In the genomic region with DNA sequence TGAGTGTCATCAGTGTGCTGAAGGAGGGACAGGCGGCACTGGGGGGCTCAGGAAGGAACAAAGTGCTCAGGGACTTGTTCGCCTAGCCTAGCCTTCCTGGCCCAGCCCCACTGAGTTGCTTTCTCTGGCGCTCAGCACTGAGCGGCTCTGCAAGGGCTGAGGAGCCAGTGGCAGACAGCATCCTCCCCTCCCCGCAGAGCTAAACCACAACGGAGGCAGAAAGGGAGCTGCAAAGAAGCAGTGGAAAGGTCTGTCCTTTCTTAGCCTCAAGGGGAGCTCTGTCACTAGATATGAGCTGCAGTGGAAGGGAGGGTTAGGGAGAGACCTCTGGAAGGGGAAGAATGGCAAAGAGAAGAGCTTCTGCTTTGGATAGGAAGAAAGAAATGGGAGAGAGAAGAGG, we compare ENCODE assay signal across 9 cellular contexts.
DNase-seq lines count a peak whose midpoint lies in the region; ATAC-seq and TF ChIP-seq lines count a peak whose summit lies in the region.
"Had no signal": no experiment of that assay in that cellular context is flagged by ENCODE, and none has a peak within 500 bp of the region (broad histone marks: within the 10 kb centered on the region; RNA-seq: fewer than 3 reads in every experiment).

No MANE protein-coding gene starts in this region.

- H3K27me3 ChIP-seq in GM23248 (replicated peaks; ENCODE audit: insufficient read depth) = no peaks in the 10 kb centered on the region
- H3K27me3 ChIP-seq in spleen (replicated peaks in 1 of 7) = no peaks in the 10 kb centered on the region

- 70 to 83% methylated on average over 5 to 6 of the region's 6 CpGs for WGBS in GM23248 (ENCODE audit: low coverage in 1 of 2, low lambda C conversion rate in 2 of 2, missing lambda C conversion rate in 2 of 2), 2 experiments
- 19 to 29% (median 26%) methylated on average over 6 of the region's 6 CpGs for WGBS in spleen, 5 donors

- no peak overlapping the region for H3K9ac ChIP-seq in GM23248

- no peak overlapping the region for H3K4me3 Mint-ChIP-seq in natural killer cell treated with Interleukin-12 subunit alpha and Interleukin-12 subunit beta and Interleukin-15 and Interleukin-18, amount 100 ng/mL, for 72 hours

- H3K36me3 Mint-ChIP-seq in natural killer cell treated with Interleukin-12 subunit alpha and Interleukin-12 subunit beta and Interleukin-15 and Interleukin-18, amount 100 ng/mL, for 72 hours = no peaks in the 10 kb centered on the region

- in situ Hi-C loops in GM23248 (cut with MboI) = no loop called here

- ATAC-seq in natural killer cell treated with Interleukin-12 subunit alpha and Interleukin-12 subunit beta and Interleukin-15 and Interleukin-18, amount 100 ng/mL, for 72 hours = peak; percentile 11 to 73
- ATAC-seq in GM18858 (IDR thresholded peaks at IDR 0.05; ENCODE audit: unreplicated experiment) = no peak

- no peak overlapping the region for H3K27ac ChIP-seq in GM23248
- H3K27ac ChIP-seq in spleen = no peak overlapping the region
- H3K27ac ChIP-seq: lower lobe of right lung had no signal

- H3K36me3 ChIP-seq in GM23248 (ENCODE audit: low read depth) (no peaks in the 10 kb centered on the region), spleen (peaks cover 0 to 54% (median 6%) of the 10 kb centered on the region in 6 donors)

- peak overlapping the region in 1 of 2 donors; percentile 74 for H3K27ac Mint-ChIP-seq in natural killer cell treated with Interleukin-12 subunit alpha and Interleukin-12 subunit beta and Interleukin-15 and Interleukin-18, amount 100 ng/mL, for 72 hours

- H3K4me3 ChIP-seq in GM23248 (no peak overlapping the region), spleen (no peak overlapping the region)
- H3K4me3 ChIP-seq: lower lobe of right lung had no signal

- TF ChIP-seq CTCF in GM12873 (IDR thresholded peaks at IDR 0.05; ENCODE audit: insufficient read depth, low read depth, low read length, missing control alignments) (peak; percentile 29), spleen (IDR thresholded peaks at IDR 0.05 in 8 of 11, conservative IDR thresholded peaks at IDR 0.05 in 3 of 11) (no peak)

- H4K20me1 ChIP-seq in GM23248 (ENCODE audit: insufficient read depth) = no peaks in the 10 kb centered on the region

- H3K79me2 ChIP-seq in GM23248 (ENCODE audit: insufficient read depth) = no peaks in the 10 kb centered on the region

- TF ChIP-seq POLR2A in spleen (IDR thresholded peaks at IDR 0.05) = no peak

- no peaks in the 10 kb centered on the region for H3K9me3 ChIP-seq in GM23248 (ENCODE audit: low read depth)
- H3K9me3 ChIP-seq in spleen = no peaks in the 10 kb centered on the region
- H3K9me3 ChIP-seq: lower lobe of right lung had no signal

- H3K9me3 Mint-ChIP-seq in natural killer cell treated with Interleukin-12 subunit alpha and Interleukin-12 subunit beta and Interleukin-15 and Interleukin-18, amount 100 ng/mL, for 72 hours = no peaks in the 10 kb centered on the region

- H3K9me2 ChIP-seq in GM23248 (ENCODE audit: insufficient read depth) = no peaks in the 10 kb centered on the region

- no peak overlapping the region for H3K4me2 ChIP-seq in GM23248 (ENCODE audit: unreplicated experiment)

- intact Hi-C loops in spleen (cut with DNase I; ENCODE audit: low total_unique reads) = no loop called here

- DNase-seq in OCI-M1 (lab: John Stamatoyannopoulos, UW) (peak; percentile 100), amniotic epithelial cell (ENCODE audit: low read depth) (peak; percentile 43), GM23248 (no peak), spleen (no peak), NCI-H2171 treated with DMSO at 0.1 percent for 48 hours (lab: John Stamatoyannopoulos, UW) (no peak)
- no peak for DNase-seq in natural killer cell treated with Interleukin-12 subunit alpha and Interleukin-12 subunit beta and Interleukin-15 and Interleukin-18, amount 100 ng/mL, for 72 hours (ENCODE audit: low spot score)
- DNase-seq: lower lobe of right lung had no signal

- H3K4me1 ChIP-seq in GM23248 (ENCODE audit: insufficient read depth) (peaks cover 6% of the 10 kb centered on the region), spleen (peaks cover 0 to 28% (median 4%) of the 10 kb centered on the region in 6 donors)
- H3K4me1 ChIP-seq: lower lobe of right lung had no signal

- peaks cover 8 to 19% of the 10 kb centered on the region in 2 donors for H3K4me1 Mint-ChIP-seq in natural killer cell treated with Interleukin-12 subunit alpha and Interleukin-12 subunit beta and Interleukin-15 and Interleukin-18, amount 100 ng/mL, for 72 hours (ENCODE audit: low read depth in 2 of 2)

- no peaks in the 10 kb centered on the region for H3F3A ChIP-seq in GM23248 (ENCODE audit: insufficient read depth)

- no peak overlapping the region for H2AFZ ChIP-seq in GM23248

- no peaks in the 10 kb centered on the region for H3K27me3 Mint-ChIP-seq in natural killer cell treated with Interleukin-12 subunit alpha and Interleukin-12 subunit beta and Interleukin-15 and Interleukin-18, amount 100 ng/mL, for 72 hours

Comparison
In these comparisons a context has a peak if more than half of its experiments do, and no peak if none do; other contexts are left out.
1. DNase-seq: peak in OCI-M1 (single experiment) and amniotic epithelial cell (single experiment); none in natural killer cell treated with Interleukin-12 subunit alpha and Interleukin-12 subunit beta and Interleukin-15 and Interleukin-18, amount 100 ng/mL, for 72 hours (single experiment), GM23248 (single experiment), spleen (single experiment) and NCI-H2171 treated with DMSO at 0.1 percent for 48 hours (single experiment).